Comparison of ENCODE assay signal across 13 cellular contexts in genomic region chr7:50227623-50228618, GRCh38.
A peak's percentile ranks its signal among the peaks of the same experiment; 100 is the strongest.
DNase-seq lines count a peak whose midpoint lies in the region; ATAC-seq and TF ChIP-seq lines count a peak whose summit lies in the region.
"Had no signal": no experiment of that assay in that cellular context is flagged by ENCODE, and none has a peak within 500 bp of the region (broad histone marks: within the 10 kb centered on the region; RNA-seq: fewer than 3 reads in every experiment).

No MANE protein-coding gene starts in this region.

- DNase-seq in CD14-positive monocyte (ENCODE audit: low spot score) (no peak), GF-D8 (lab: John Stamatoyannopoulos, UW) (peak; percentile 74), NCI-H1092 (lab: John Stamatoyannopoulos, UW) (no peak), DMS 273 (lab: John Stamatoyannopoulos, UW; ENCODE audit: unreplicated experiment) (no peak), breast epithelium (ENCODE audit: low spot score in 2 of 2) (no peak)
- DNase-seq: activated CD8-positive, alpha-beta memory T cell treated with anti-CD3 and anti-CD28 coated beads, Interleukin-2, amount 50 U/mL, for 4 hours; mesenchymal stem cell; NCI-H2029 treated with DMSO at 0.1 percent for 48 hours; NCI-H526 treated with DMSO at 0.1 percent for 48 hours; occipital lobe had no signal

- no peak overlapping the region for H3K4me3 ChIP-seq in breast epithelium

- H3K27me3 Mint-ChIP-seq in CD14-positive monocyte (ENCODE audit: low read depth in 3 of 3), result peaks cover 0 to 3% (median 0%) of the 10 kb centered on the region in 3 donors
- H3K27me3 Mint-ChIP-seq in T-helper 1 cell treated with Interleukin-12 subunit alpha and Interleukin-12 subunit beta and Interleukin-4 antibody, amounts not matched to agents 30 μg/mL and 1 μg/mL, for 36 hours (ENCODE audit: low read depth), result no peaks in the 10 kb centered on the region
- no peaks in the 10 kb centered on the region for H3K27me3 Mint-ChIP-seq in dendritic cell treated with granulocyte-macrophage colony-stimulating factor and Interleukin-4, amounts not matched to agents 40 ng/mL and 50 ng/mL, for 4 days

- H3K27me3 ChIP-seq in breast epithelium, result no peaks in the 10 kb centered on the region

- H3K4me3 Mint-ChIP-seq in CD14-positive monocyte, result peak overlapping the region; percentile 24 to 78
- peak overlapping the region; percentile 70 for H3K4me3 Mint-ChIP-seq in T-helper 1 cell treated with Interleukin-12 subunit alpha and Interleukin-12 subunit beta and Interleukin-4 antibody, amounts not matched to agents 30 μg/mL and 1 μg/mL, for 36 hours
- H3K4me3 Mint-ChIP-seq in dendritic cell treated with granulocyte-macrophage colony-stimulating factor and Interleukin-4, amounts not matched to agents 40 ng/mL and 50 ng/mL, for 4 days, result peak overlapping the region; percentile 56

- H3K9me3 Mint-ChIP-seq in CD14-positive monocyte, result peaks cover 4 to 10% (median 6%) of the 10 kb centered on the region in 7 donors
- H3K9me3 Mint-ChIP-seq in T-helper 1 cell treated with Interleukin-12 subunit alpha and Interleukin-12 subunit beta and Interleukin-4 antibody, amounts not matched to agents 30 μg/mL and 1 μg/mL, for 36 hours, result peaks cover 34% of the 10 kb centered on the region
- peaks cover 9% of the 10 kb centered on the region for H3K9me3 Mint-ChIP-seq in dendritic cell treated with granulocyte-macrophage colony-stimulating factor and Interleukin-4, amounts not matched to agents 40 ng/mL and 50 ng/mL, for 4 days

- no peaks in the 10 kb centered on the region for H3K4me1 ChIP-seq in breast epithelium

- peaks cover 0 to 1% of the 10 kb centered on the region in 2 donors for H3K36me3 Mint-ChIP-seq in CD14-positive monocyte
- peaks cover 25% of the 10 kb centered on the region for H3K36me3 Mint-ChIP-seq in T-helper 1 cell treated with Interleukin-12 subunit alpha and Interleukin-12 subunit beta and Interleukin-4 antibody, amounts not matched to agents 30 μg/mL and 1 μg/mL, for 36 hours (ENCODE audit: low read depth)
- H3K36me3 Mint-ChIP-seq in dendritic cell treated with granulocyte-macrophage colony-stimulating factor and Interleukin-4, amounts not matched to agents 40 ng/mL and 50 ng/mL, for 4 days (ENCODE audit: low read depth), result no peaks in the 10 kb centered on the region

- TF ChIP-seq POLR2A in breast epithelium (IDR thresholded peaks at IDR 0.05), result no peak

- intact Hi-C loops in CD14-positive monocyte (cut with micrococcal nuclease), result loop anchor here (5.0 kb wide), 2 partner anchors 74 to 129 kb away; partner anchors contain the start of gene IKZF1 (in 1 of the 2)
- intact Hi-C loops in dendritic cell treated with granulocyte-macrophage colony-stimulating factor and Interleukin-4, amounts not matched to agents 40 ng/mL and 50 ng/mL, for 4 days (cut with micrococcal nuclease), result loop anchor here (5.0 kb wide), 2 partner anchors 34 to 129 kb away; no protein-coding TSS in a partner anchor
- intact Hi-C loops in breast epithelium (cut with DNase I; ENCODE audit: low total_unique reads), result no loop called here

- H3K36me3 ChIP-seq in breast epithelium, result no peaks in the 10 kb centered on the region

- H3K4me1 Mint-ChIP-seq in CD14-positive monocyte, result peaks cover 28% of the 10 kb centered on the region
- H3K4me1 Mint-ChIP-seq in T-helper 1 cell treated with Interleukin-12 subunit alpha and Interleukin-12 subunit beta and Interleukin-4 antibody, amounts not matched to agents 30 μg/mL and 1 μg/mL, for 36 hours (ENCODE audit: low read depth), result peaks cover 36% of the 10 kb centered on the region
- H3K4me1 Mint-ChIP-seq in dendritic cell treated with granulocyte-macrophage colony-stimulating factor and Interleukin-4, amounts not matched to agents 40 ng/mL and 50 ng/mL, for 4 days (ENCODE audit: low read depth), result peaks cover 31% of the 10 kb centered on the region

- ATAC-seq in HG02571 (IDR thresholded peaks at IDR 0.05; ENCODE audit: unreplicated experiment), result no peak

- H3K27ac Mint-ChIP-seq in CD14-positive monocyte, result peak overlapping the region; percentile 74 to 91 (median 81)
- peak overlapping the region; percentile 78 for H3K27ac Mint-ChIP-seq in T-helper 1 cell treated with Interleukin-12 subunit alpha and Interleukin-12 subunit beta and Interleukin-4 antibody, amounts not matched to agents 30 μg/mL and 1 μg/mL, for 36 hours
- peak overlapping the region; percentile 83 for H3K27ac Mint-ChIP-seq in dendritic cell treated with granulocyte-macrophage colony-stimulating factor and Interleukin-4, amounts not matched to agents 40 ng/mL and 50 ng/mL, for 4 days

- TF ChIP-seq CTCF in CD14-positive monocyte (IDR thresholded peaks at IDR 0.05) (no peak), breast epithelium (IDR thresholded peaks at IDR 0.05) (no peak)

- peaks cover 3 to 25% of the 10 kb centered on the region in 2 donors for H3K9me3 ChIP-seq in breast epithelium

- no peak overlapping the region for H3K27ac ChIP-seq in breast epithelium
